1 cellular context compared by ENCODE assay signal in genomic region chr5:93431255-93431654, GRCh38.
TF ChIP-seq lines count a peak whose summit lies in the region.

No MANE protein-coding gene starts in this region.

TF ChIP-seq in HEK293, 187 proteins besides CTCF, POLR2A, EP300 and RAD21 (continued from another document):
- no peak for TF ChIP-seq PRDM2 (tag by site-specific recombination; IDR thresholded peaks at IDR 0.05; ENCODE audit: borderline replicate concordance)
- TF ChIP-seq ZNF426 (tag by site-specific recombination; IDR thresholded peaks at IDR 0.05) = no peak
- no peak for TF ChIP-seq KLF9 (tag by site-specific recombination; IDR thresholded peaks at IDR 0.05; ENCODE audit: low read depth)
- no peak for TF ChIP-seq ZNF311 (tag by site-specific recombination; IDR thresholded peaks at IDR 0.05; ENCODE audit: borderline replicate concordance)
- TF ChIP-seq RBAK (tag by site-specific recombination; IDR thresholded peaks at IDR 0.05) = no peak
- TF ChIP-seq ZNF214 (tag by site-specific recombination; IDR thresholded peaks at IDR 0.05; ENCODE audit: borderline replicate concordance) = no peak
- TF ChIP-seq ZNF18 (tag by site-specific recombination; IDR thresholded peaks at IDR 0.05) = peak; percentile 20; the same call in 1 of the 2 replicates
- TF ChIP-seq ZNF274 (IDR thresholded peaks at IDR 0.05; ENCODE audit: low read length) = no peak
- no peak for TF ChIP-seq ZNF274 (tag by site-specific recombination; IDR thresholded peaks at IDR 0.05; ENCODE audit: borderline replicate concordance)
- TF ChIP-seq IKZF3 (tag by site-specific recombination; IDR thresholded peaks at IDR 0.05) = peak; percentile 53; the same call in 1 of the 2 replicates
- peak; percentile 86 for TF ChIP-seq PRDM6 (tag by site-specific recombination; IDR thresholded peaks at IDR 0.05)
- no peak for TF ChIP-seq ZNF830 (tag by site-specific recombination; IDR thresholded peaks at IDR 0.05; ENCODE audit: low read depth)
- no peak for TF ChIP-seq ZNF37A (tag by site-specific recombination; IDR thresholded peaks at IDR 0.05)
- TF ChIP-seq ZNF513 (tag by site-specific recombination; IDR thresholded peaks at IDR 0.05) = no peak
